3 cellular contexts compared by ENCODE assay signal in the genomic region with DNA sequence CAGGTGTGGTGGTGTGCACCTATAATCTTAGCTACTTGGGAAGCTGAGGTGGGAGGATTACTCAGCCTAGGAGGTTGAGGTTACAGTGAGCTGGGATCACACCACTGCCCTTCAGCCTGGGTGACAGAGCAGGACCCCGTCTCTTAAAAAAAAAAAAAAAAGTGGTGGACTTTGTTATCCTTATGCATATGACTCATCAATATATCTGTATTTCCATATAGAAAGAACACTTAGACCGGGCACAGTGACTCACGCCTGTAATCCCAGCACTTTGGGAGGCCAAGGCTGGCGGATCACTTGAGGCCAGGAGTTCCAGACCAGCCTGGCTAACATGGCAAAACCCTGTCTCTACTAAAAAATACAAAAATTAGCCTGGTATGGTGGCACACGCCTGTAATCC.
A peak's percentile ranks its signal among the peaks of the same experiment; 100 is the strongest.
TF ChIP-seq lines count a peak whose summit lies in the region.
"Not testable (repeated sequence)": the region's sequence is repeated elsewhere in the genome, so short reads cannot be mapped to it uniquely, and the experiment has no call there.

No MANE protein-coding gene starts in this region.

TF ChIP-seq in A549, 52 proteins besides CTCF, POLR2A, EP300 and RAD21:
- TF ChIP-seq FOSL2 (IDR thresholded peaks at IDR 0.05): not testable (repeated sequence)
- peak; percentile 53; the same call in 1 of the 2 replicates for TF ChIP-seq FOSL2 (CRISPR knock-in tag; IDR thresholded peaks at IDR 0.05)

TF ChIP-seq in HEK293, 187 proteins besides CTCF, POLR2A, EP300 and RAD21:
- TF ChIP-seq, protein P1, sequence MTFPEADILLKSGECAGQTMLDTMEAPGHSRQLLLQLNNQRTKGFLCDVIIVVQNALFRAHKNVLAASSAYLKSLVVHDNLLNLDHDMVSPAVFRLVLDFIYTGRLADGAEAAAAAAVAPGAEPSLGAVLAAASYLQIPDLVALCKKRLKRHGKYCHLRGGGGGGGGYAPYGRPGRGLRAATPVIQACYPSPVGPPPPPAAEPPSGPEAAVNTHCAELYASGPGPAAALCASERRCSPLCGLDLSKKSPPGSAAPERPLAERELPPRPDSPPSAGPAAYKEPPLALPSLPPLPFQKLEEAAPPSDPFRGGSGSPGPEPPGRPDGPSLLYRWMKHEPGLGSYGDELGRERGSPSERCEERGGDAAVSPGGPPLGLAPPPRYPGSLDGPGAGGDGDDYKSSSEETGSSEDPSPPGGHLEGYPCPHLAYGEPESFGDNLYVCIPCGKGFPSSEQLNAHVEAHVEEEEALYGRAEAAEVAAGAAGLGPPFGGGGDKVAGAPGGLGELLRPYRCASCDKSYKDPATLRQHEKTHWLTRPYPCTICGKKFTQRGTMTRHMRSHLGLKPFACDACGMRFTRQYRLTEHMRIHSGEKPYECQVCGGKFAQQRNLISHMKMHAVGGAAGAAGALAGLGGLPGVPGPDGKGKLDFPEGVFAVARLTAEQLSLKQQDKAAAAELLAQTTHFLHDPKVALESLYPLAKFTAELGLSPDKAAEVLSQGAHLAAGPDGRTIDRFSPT (tag by site-specific recombination; IDR thresholded peaks at IDR 0.05): 0 out of 2 replicates have a peak, but pooled peaks have one; percentile 15

TF ChIP-seq in HepG2, 621 proteins besides CTCF, POLR2A, EP300 and RAD21:
- TF ChIP-seq NCOR1 (IDR thresholded peaks at IDR 0.05; ENCODE audit: borderline replicate concordance, low read length): peak; percentile 23; the same call in 1 of the 2 replicates
- peak; percentile 20; the same call in 1 of the 2 replicates for TF ChIP-seq SALL1 (CRISPR knock-in tag; IDR thresholded peaks at IDR 0.05)
- TF ChIP-seq FOSL1 (CRISPR knock-in tag; IDR thresholded peaks at IDR 0.05; ENCODE audit: borderline replicate concordance): peak; percentile 35; the same call in 1 of the 2 replicates
- peak; percentile 89 for TF ChIP-seq ZMYM2 (CRISPR knock-in tag; IDR thresholded peaks at IDR 0.05)
- 0 out of 2 replicates have a peak, but pooled peaks have one; percentile 16 for TF ChIP-seq ZKSCAN1 (IDR thresholded peaks at IDR 0.05; ENCODE audit: low read length)
- peak; percentile 89 for TF ChIP-seq ZNF460 (CRISPR knock-in tag; IDR thresholded peaks at IDR 0.05; ENCODE audit: borderline replicate concordance)
- peak; percentile 78 for TF ChIP-seq NFE2L2 (IDR thresholded peaks at IDR 0.05; ENCODE audit: low read length)
- peak; percentile 89 for TF ChIP-seq FOSL2 (CRISPR knock-in tag; IDR thresholded peaks at IDR 0.05)
- TF ChIP-seq ZNF569 (CRISPR knock-in tag; IDR thresholded peaks at IDR 0.05; ENCODE audit: borderline replicate concordance): 0 out of 2 replicates have a peak, but pooled peaks have one; percentile 1
- TF ChIP-seq CHD4 (IDR thresholded peaks at IDR 0.05; ENCODE audit: borderline replicate concordance, low read length): peak; percentile 14; the same call in 1 of the 2 replicates
- peak; percentile 27; the same call in 1 of the 2 replicates for TF ChIP-seq SAP130 (CRISPR knock-in tag; IDR thresholded peaks at IDR 0.05; ENCODE audit: low read depth)
- TF ChIP-seq, protein P2, sequence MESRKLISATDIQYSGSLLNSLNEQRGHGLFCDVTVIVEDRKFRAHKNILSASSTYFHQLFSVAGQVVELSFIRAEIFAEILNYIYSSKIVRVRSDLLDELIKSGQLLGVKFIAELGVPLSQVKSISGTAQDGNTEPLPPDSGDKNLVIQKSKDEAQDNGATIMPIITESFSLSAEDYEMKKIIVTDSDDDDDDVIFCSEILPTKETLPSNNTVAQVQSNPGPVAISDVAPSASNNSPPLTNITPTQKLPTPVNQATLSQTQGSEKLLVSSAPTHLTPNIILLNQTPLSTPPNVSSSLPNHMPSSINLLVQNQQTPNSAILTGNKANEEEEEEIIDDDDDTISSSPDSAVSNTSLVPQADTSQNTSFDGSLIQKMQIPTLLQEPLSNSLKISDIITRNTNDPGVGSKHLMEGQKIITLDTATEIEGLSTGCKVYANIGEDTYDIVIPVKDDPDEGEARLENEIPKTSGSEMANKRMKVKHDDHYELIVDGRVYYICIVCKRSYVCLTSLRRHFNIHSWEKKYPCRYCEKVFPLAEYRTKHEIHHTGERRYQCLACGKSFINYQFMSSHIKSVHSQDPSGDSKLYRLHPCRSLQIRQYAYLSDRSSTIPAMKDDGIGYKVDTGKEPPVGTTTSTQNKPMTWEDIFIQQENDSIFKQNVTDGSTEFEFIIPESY (CRISPR knock-in tag; IDR thresholded peaks at IDR 0.05): peak; percentile 90
- TF ChIP-seq, protein P3, sequence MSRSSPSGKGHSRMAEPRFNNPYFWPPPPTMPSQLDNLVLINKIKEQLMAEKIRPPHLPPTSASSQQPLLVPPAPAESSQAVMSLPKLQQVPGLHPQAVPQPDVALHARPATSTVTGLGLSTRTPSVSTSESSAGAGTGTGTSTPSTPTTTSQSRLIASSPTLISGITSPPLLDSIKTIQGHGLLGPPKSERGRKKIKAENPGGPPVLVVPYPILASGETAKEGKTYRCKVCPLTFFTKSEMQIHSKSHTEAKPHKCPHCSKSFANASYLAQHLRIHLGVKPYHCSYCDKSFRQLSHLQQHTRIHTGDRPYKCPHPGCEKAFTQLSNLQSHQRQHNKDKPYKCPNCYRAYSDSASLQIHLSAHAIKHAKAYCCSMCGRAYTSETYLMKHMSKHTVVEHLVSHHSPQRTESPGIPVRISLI (CRISPR knock-in tag; IDR thresholded peaks at IDR 0.05; ENCODE audit: borderline replicate concordance): peak; percentile 52; the same call in 1 of the 2 replicates
- peak; percentile 71 for TF ChIP-seq CREB1 (IDR thresholded peaks at IDR 0.05)
- TF ChIP-seq CREB1 (CRISPR knock-in tag; IDR thresholded peaks at IDR 0.05): not testable (repeated sequence)
